ENCODE assay signal across 10 cellular contexts in genomic region chr2:177207101-177207500, GRCh38. TPM values are rescaled to one million over a fixed set of nuclear protein-coding genes. Genes with fewer than 3 reads are reported as not detected.
DNase-seq lines count a peak whose midpoint lies in the region; ATAC-seq, FAIRE-seq and TF ChIP-seq lines count a peak whose summit lies in the region.
"Had no signal": no experiment of that assay in that cellular context is flagged by ENCODE, and none has a peak within 500 bp of the region (broad histone marks: within the 10 kb centered on the region; RNA-seq: fewer than 3 reads in every experiment).

No MANE protein-coding gene starts in this region.

- H3K36me3 ChIP-seq in GM12878 (ENCODE audit: control insufficient read depth in 2 of 2, insufficient read depth in 2 of 2, low read length in 1 of 2) (no peaks in the 10 kb centered on the region), MG63 (no peaks in the 10 kb centered on the region)

- peak overlapping the region; percentile 43 for H3K4me2 ChIP-seq in GM12878 (ENCODE audit: control insufficient read depth, insufficient read depth)

- no peaks in the 10 kb centered on the region for H3K27me3 ChIP-seq in GM12878 (replicated peaks in 1 of 2; ENCODE audit: control insufficient read depth in 2 of 2, insufficient read depth in 2 of 2, low read length in 1 of 2)
- no peaks in the 10 kb centered on the region for H3K27me3 ChIP-seq in MG63

- H2AFZ ChIP-seq in GM12878 (ENCODE audit: control insufficient read depth, low read depth, low read length): no peak overlapping the region

- peaks cover 16% of the 10 kb centered on the region for H3K4me1 ChIP-seq in GM12878 (ENCODE audit: control insufficient read depth, insufficient read depth, low read length)

- no peak for TF ChIP-seq CTCF in GM12878 (IDR thresholded peaks at IDR 0.05 in 2 of 3, conservative IDR thresholded peaks at IDR 0.05 in 1 of 3; ENCODE audit: control insufficient read depth in 2 of 3, extremely low read depth in 1 of 3, insufficient read depth in 1 of 3, low read depth in 3 of 3, low read length in 3 of 3)

- intact Hi-C loops in GM12878 (cut with micrococcal nuclease; ENCODE audit: unreplicated experiment): no loop called here

- TF ChIP-seq POLR2A in GM12878 (IDR thresholded peaks at IDR 0.05; ENCODE audit: low read depth, low read length): no peak

- no peak overlapping the region for H3K4me3 ChIP-seq in GM12878
- H3K4me3 ChIP-seq in MG63: no peak overlapping the region

- TF ChIP-seq RAD21 in GM12878 (IDR thresholded peaks at IDR 0.05; ENCODE audit: insufficient read depth, low read depth, low read length): no peak

- SMC1A ChIA-PET in GM12878 (lab: Charles Lee; ENCODE audit: uncharacterized antibody, unreplicated experiment): interaction anchor here (0.6 kb wide), 1 partner anchor 41 kb away, joined by 3 read pairs; no protein-coding TSS in a partner anchor

- no peak overlapping the region for H3K9ac ChIP-seq in GM12878 (ENCODE audit: control insufficient read depth, insufficient read depth, low read length)

- DNase-seq in GM12878 (ENCODE audit: low read depth, low spot score) (peak; percentile 31), MG63 (no peak), SK-N-DZ (ENCODE audit: low spot score) (no peak), NCI-H1105 treated with DMSO at 0.1 percent for 48 hours (lab: John Stamatoyannopoulos, UW) (no peak)
- DNase-seq: RPMI8226 had no signal

- CTCF ChIA-PET in GM12878 (lab: Yijun Ruan, JAX): no interaction called here

- FAIRE-seq in GM12878 (lab: Jason Lieb, UNC): no peak

- in situ Hi-C loops in GM12878 (cut with MboI): no loop called here

- TF ChIP-seq EP300 in GM12878 (IDR thresholded peaks at IDR 0.05; ENCODE audit: borderline replicate concordance in 1 of 2, control insufficient read depth in 1 of 2, low read depth in 2 of 2, low read length in 2 of 2): peak; percentile 63 to 75; a peak in 3 of 4 replicates

- RAD21 ChIA-PET in GM12878 (lab: Charles Lee; ENCODE audit: unreplicated experiment): no interaction called here

- H3K79me2 ChIP-seq in GM12878 (ENCODE audit: control insufficient read depth, insufficient read depth, low read length): peaks cover 19% of the 10 kb centered on the region

- H3K27ac ChIP-seq in GM12878 (ENCODE audit: control insufficient read depth, insufficient read depth): no peak overlapping the region

- WGBS in GM12878 (ENCODE audit: insufficient coverage, insufficient replicate concordance, low lambda C conversion rate, missing lambda C conversion rate): 0% methylated on average over 2 of the region's 2 CpGs

- ATAC-seq in GM18867 (IDR thresholded peaks at IDR 0.05; ENCODE audit: unreplicated experiment) (peak; percentile 88), GM21367 (IDR thresholded peaks at IDR 0.05; ENCODE audit: unreplicated experiment) (peak; percentile 57), HG03060 (IDR thresholded peaks at IDR 0.05; ENCODE audit: low read depth, unreplicated experiment) (peak; percentile 54), GM12878 (peak; percentile 76)
- ATAC-seq: HCT116, WTC11 had no signal

- POLR2A ChIA-PET in GM12878 (lab: Charles Lee): no interaction called here

- H3K9me3 ChIP-seq in GM12878 (replicated peaks; ENCODE audit: control insufficient read depth, insufficient read depth, low read length) (no peaks in the 10 kb centered on the region), MG63 (no peaks in the 10 kb centered on the region)

- H4K20me1 ChIP-seq in GM12878 (ENCODE audit: control insufficient read depth, insufficient read depth): no peaks in the 10 kb centered on the region

- BruUV-seq in GM12878 (replicated peaks; lab: Mats Ljungman, UMichigan): no TSS peak

TF ChIP-seq in GM12878, 131 proteins besides CTCF, POLR2A, EP300 and RAD21 (continues in another document):
- no peak for TF ChIP-seq HDAC6 (IDR thresholded peaks at IDR 0.05; ENCODE audit: unreplicated experiment)
- TF ChIP-seq HDAC2 (IDR thresholded peaks at IDR 0.05): no peak
- peak; percentile 94 to 96 for TF ChIP-seq IKZF2 (IDR thresholded peaks at IDR 0.05)
- TF ChIP-seq BMI1 (IDR thresholded peaks at IDR 0.05; ENCODE audit: borderline replicate concordance): 0 out of 2 replicates have a peak, but pooled peaks have one; percentile 17
- TF ChIP-seq NR2F1 (conservative IDR thresholded peaks at IDR 0.05): 0 out of 2 replicates have a peak, but pooled peaks have one; percentile 22
- TF ChIP-seq DPF2 (IDR thresholded peaks at IDR 0.05): peak; percentile 79
- TF ChIP-seq GATAD2B (conservative IDR thresholded peaks at IDR 0.05; ENCODE audit: low read depth): no peak
- TF ChIP-seq E4F1 (IDR thresholded peaks at IDR 0.05; ENCODE audit: borderline replicate concordance, partially characterized antibody): no peak
- TF ChIP-seq POLR2AphosphoS5 (IDR thresholded peaks at IDR 0.05; ENCODE audit: low read length): no peak
- TF ChIP-seq CHD4 (IDR thresholded peaks at IDR 0.05): no peak
- no peak for TF ChIP-seq IRF5 (IDR thresholded peaks at IDR 0.05; ENCODE audit: borderline replicate concordance)

RNA-seq across cellular contexts. Expression of gene HNRNPA3, which starts 5.5 kb away (rescaled TPM):
- 156 and 159 TPM in 2 replicates for total RNA-seq in GM12878 (2013; cell fraction: nucleolus; rRNA removed)
- total RNA-seq in GM12878 (2014; rRNA removed): 38.3 and 40.4 TPM in 2 replicates
- 64.5 and 69.7 TPM in 2 replicates for total RNA-seq in GM12878 (2014; rRNA removed; fragmentation: Illumina TruSeq; extraction: Trizol)
- 267 and 271 TPM in 2 replicates for total RNA-seq in GM12878 (2021)
- polyA plus RNA-seq in GM12878 (2011; ENCODE audit: low read depth): 136 TPM
- polyA plus RNA-seq in GM12878 (2011; rRNA removed): 191 and 282 TPM in 2 replicates
- 65.8 TPM in 2 replicates for polyA plus RNA-seq in GM12878 (2011; cell fraction: cytosol; rRNA removed)
- polyA plus RNA-seq in GM12878 (2011; cell fraction: nucleus; rRNA removed): 99.4 and 152 TPM in 2 replicates
- polyA plus RNA-seq in GM12878 (2012): 279 and 381 TPM in 2 replicates
- polyA plus RNA-seq in GM12878 (2014; fragmentation: Illumina TruSeq; extraction: Trizol): 343 and 435 TPM in 2 replicates
- 100 to 1,000 TPM; 221 to 285 TPM for polyA plus RNA-seq in GM12878 (2014; fragmentation: Nextera tagmentation; extraction: Ambion mirVana)
- 293 and 302 TPM in 2 replicates for polyA plus RNA-seq in GM12878 (2014; rRNA removed)
- 100 to 1,000 TPM; 135 to 141 TPM for polyA plus RNA-seq in GM12878 (2016; fragmentation: Nextera tagmentation; extraction: Ambion mirVana)
- 25.9 and 39.1 TPM in 2 replicates for polyA minus RNA-seq in GM12878 (2011; rRNA and poly(A)+ RNA removed)
- 29.8 and 31.5 TPM in 2 replicates for polyA minus RNA-seq in GM12878 (2011; cell fraction: cytosol; rRNA and poly(A)+ RNA removed)
- polyA minus RNA-seq in GM12878 (2011; cell fraction: nucleus; rRNA and poly(A)+ RNA removed): 37.6 and 51.6 TPM in 2 replicates
- 21.1 and 36.5 TPM in 2 replicates for total RNA-seq in MG63 (2014; rRNA removed; shearing (Covaris generic); ENCODE audit: low replicate concordance)
- 86.1 and 98.5 TPM in 2 replicates for polyA plus RNA-seq in SK-N-DZ (2014; cell fraction: cytosol; rRNA removed)
- polyA plus RNA-seq in SK-N-DZ (2014; cell fraction: nucleus; rRNA removed): 72.0 and 185 TPM in 2 replicates

RNA-seq across cellular contexts. Expression of gene NFE2L2, which starts 57.4 kb away (rescaled TPM):
- total RNA-seq in GM12878 (2013; cell fraction: nucleolus; rRNA removed): 84.1 and 88.2 TPM in 2 replicates
- total RNA-seq in GM12878 (2014; rRNA removed) (24.7 and 25.6 TPM in 2 replicates), GM12878 (2014; rRNA removed; fragmentation: Illumina TruSeq; extraction: Trizol) (37.9 and 40.8 TPM in 2 replicates), GM12878 (2021) (33.3 and 34.6 TPM in 2 replicates)
- 16.9 TPM for polyA plus RNA-seq in GM12878 (2011; ENCODE audit: low read depth)
- polyA plus RNA-seq in GM12878 (2011; rRNA removed) (69.8 and 74.4 TPM in 2 replicates), GM12878 (2014; fragmentation: Illumina TruSeq; extraction: Trizol) (53.8 and 62.5 TPM in 2 replicates), GM12878 (2014; fragmentation: Nextera tagmentation; extraction: Ambion mirVana) (10 to 100 TPM; 18.4 to 26.6 TPM), GM12878 (2014; rRNA removed) (23.2 and 28.7 TPM in 2 replicates), GM12878 (2016; fragmentation: Nextera tagmentation; extraction: Ambion mirVana) (10 to 100 TPM; 41.1 to 43.9 TPM)
- 42.8 and 43.2 TPM in 2 replicates for polyA plus RNA-seq in GM12878 (2011; cell fraction: cytosol; rRNA removed)
- polyA plus RNA-seq in GM12878 (2011; cell fraction: nucleus; rRNA removed): 42.6 and 56.3 TPM in 2 replicates
- 19.1 and 28.9 TPM in 2 replicates for polyA plus RNA-seq in GM12878 (2012)
- polyA minus RNA-seq in GM12878 (2011; rRNA and poly(A)+ RNA removed): 60.6 and 80.9 TPM in 2 replicates
- polyA minus RNA-seq in GM12878 (2011; cell fraction: cytosol; rRNA and poly(A)+ RNA removed): 21.4 and 27.0 TPM in 2 replicates
- polyA minus RNA-seq in GM12878 (2011; cell fraction: nucleus; rRNA and poly(A)+ RNA removed): 28.7 and 37.0 TPM in 2 replicates
- total RNA-seq in MG63 (2014; rRNA removed; shearing (Covaris generic); ENCODE audit: low replicate concordance): 71.7 and 97.4 TPM in 2 replicates
- 25.8 and 33.2 TPM in 2 replicates for polyA plus RNA-seq in SK-N-DZ (2014; cell fraction: cytosol; rRNA removed)
- polyA plus RNA-seq in SK-N-DZ (2014; cell fraction: nucleus; rRNA removed): 27.5 and 49.4 TPM in 2 replicates
